Comparison of ENCODE assay signal across 14 cellular contexts in the genomic region with DNA sequence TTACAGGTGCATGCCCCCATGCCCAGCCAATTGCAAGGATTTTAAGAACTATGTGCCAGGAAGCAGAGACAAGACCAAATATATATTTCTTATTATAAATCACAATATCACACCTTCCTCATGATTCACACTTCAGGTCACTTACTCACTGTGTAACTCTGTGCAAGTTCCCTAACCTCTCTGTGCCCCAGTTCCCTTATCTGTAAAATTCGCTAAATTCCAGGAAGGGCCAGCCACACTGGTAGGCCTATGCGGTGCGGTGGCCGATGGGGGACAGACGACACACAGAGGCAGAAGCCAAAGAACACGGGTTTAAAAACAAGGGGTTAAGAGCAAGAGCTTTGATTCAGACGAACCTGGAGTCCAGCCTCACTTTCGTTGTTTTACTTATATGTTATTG. TPM values are rescaled to one million over a fixed set of nuclear protein-coding genes. Genes with fewer than 3 reads are reported as not detected.
DNase-seq lines count a peak whose midpoint lies in the region; ATAC-seq and TF ChIP-seq lines count a peak whose summit lies in the region.
"Had no signal": no experiment of that assay in that cellular context is flagged by ENCODE, and none has a peak within 500 bp of the region (broad histone marks: within the 10 kb centered on the region; RNA-seq: fewer than 3 reads in every experiment).

No MANE protein-coding gene starts in this region.

- peak overlapping the region; percentile 58 for H3K4me2 ChIP-seq in GM23338

- DNase-seq in GM23338 (ENCODE audit: low spot score): peak; percentile 44
- DNase-seq in NT2/D1 (ENCODE audit: low read depth, low spot score): no peak
- DNase-seq in superior temporal gyrus (ENCODE audit: extremely low spot score): no peak
- no peak for DNase-seq in activated effector memory CD4-positive, alpha-beta T cell treated with anti-CD3 and anti-CD28 coated beads, Interleukin-2, amount 50 U/mL, for 16 hours
- DNase-seq in retina: no peak
- DNase-seq: activated CD4-positive, alpha-beta T cell treated with anti-CD3 and anti-CD28 coated beads for 1 hour; DMS79; naive thymus-derived CD8-positive, alpha-beta T cell; NCI-H2029 treated with DMSO at 0.1 percent for 48 hours had no signal

- no peak overlapping the region for H2AFZ ChIP-seq in GM23338
- H2AFZ ChIP-seq in neuron (ENCODE audit: low read depth, low read length): no peak overlapping the region

- 15 to 18% methylated on average over 8 of the region's 8 CpGs for WGBS in ectodermal cell, 2 experiments

- H3K27ac ChIP-seq in GM23338 (ENCODE audit: low read depth): peak overlapping the region; percentile 62
- H3K27ac ChIP-seq in ectodermal cell (ENCODE audit: insufficient read depth, low read depth, low read length, poor library complexity, severe bottlenecking): peak overlapping the region; percentile 69

- peaks cover 10% of the 10 kb centered on the region for H3K27me3 ChIP-seq in GM23338 (ENCODE audit: insufficient read depth)
- peaks cover 7% of the 10 kb centered on the region for H3K27me3 ChIP-seq in NT2/D1 (ENCODE audit: insufficient read depth, insufficient read length)
- peaks cover 17% of the 10 kb centered on the region for H3K27me3 ChIP-seq in ectodermal cell (ENCODE audit: control insufficient read depth, insufficient read depth, low read length, poor library complexity, severe bottlenecking)
- H3K27me3 ChIP-seq in neuron (ENCODE audit: insufficient read depth, low read length): no peaks in the 10 kb centered on the region

- H3K9ac ChIP-seq in NT2/D1 (ENCODE audit: insufficient read length, low read depth): peak overlapping the region; percentile 4

- 0 out of 2 replicates have a peak, but pooled peaks cover 8% of the 10 kb centered on the region for H3F3A ChIP-seq in GM23338 (replicated peaks; ENCODE audit: low read depth)

- H3K27me3 Mint-ChIP-seq in GM23338 (ENCODE audit: insufficient read depth, low read depth, poor library complexity): peaks cover 14% of the 10 kb centered on the region

- H3K4me3 ChIP-seq in GM23338: peak overlapping the region; percentile 64
- H3K4me3 ChIP-seq in NT2/D1 (ENCODE audit: insufficient read length, low read depth): no peak overlapping the region
- no peak overlapping the region for H3K4me3 ChIP-seq in ectodermal cell (ENCODE audit: insufficient read depth, low read depth, low read length)
- H3K4me3 ChIP-seq in neuron (ENCODE audit: low read length): peak overlapping the region; percentile 70

- peaks cover 63% of the 10 kb centered on the region for H3K4me1 Mint-ChIP-seq in GM23338

- TF ChIP-seq CTCF in GM23338 (conservative IDR thresholded peaks at IDR 0.05; ENCODE audit: low read depth in 2 of 2): no peak

- ATAC-seq in GM23338: peak; percentile 5
- ATAC-seq: naive thymus-derived CD8-positive, alpha-beta T cell; sciatic nerve had no signal

- H3K4me1 ChIP-seq in GM23338 (ENCODE audit: insufficient read depth) (peaks cover 39% of the 10 kb centered on the region), NT2/D1 (ENCODE audit: insufficient read depth, insufficient read length) (peaks cover 2% of the 10 kb centered on the region), ectodermal cell (ENCODE audit: control insufficient read depth, insufficient read depth, low read length) (peaks cover 37% of the 10 kb centered on the region), neuron (ENCODE audit: insufficient read depth, low read length) (peaks cover 64% of the 10 kb centered on the region)

- peaks cover 40% of the 10 kb centered on the region for H3K79me2 ChIP-seq in GM23338 (replicated peaks; ENCODE audit: insufficient read depth)

- H3K36me3 Mint-ChIP-seq in GM23338 (ENCODE audit: low read depth): peaks cover 37% of the 10 kb centered on the region
- H3K36me3 Mint-ChIP-seq: naive thymus-derived CD8-positive, alpha-beta T cell had no signal

- H3K27ac Mint-ChIP-seq in GM23338: peak overlapping the region; percentile 97
- H3K27ac Mint-ChIP-seq: activated T-helper 2 cell treated with anti-CD3 and anti-CD28 coated beads, Interferon-gamma antibody, Interleukin-2, Interleukin-4, amounts not matched to agents 10 μg/mL and 5 μg/mL and 100 μg/mL, durations not matched to agents 14 hours and 24 hours and 36 hours; stimulated activated naive CD8-positive, alpha-beta T cell treated with anti-CD3 and anti-CD28 coated beads, Interleukin-15, Interleukin-2, amounts not matched to agents 100 ng/mL and 50 ng/mL, for 24 hours had no signal

- H3K9me3 ChIP-seq in NT2/D1 (ENCODE audit: insufficient read depth, low read length): no peaks in the 10 kb centered on the region
- no peaks in the 10 kb centered on the region for H3K9me3 ChIP-seq in ectodermal cell (ENCODE audit: control insufficient read depth, low read length)
- H3K9me3 ChIP-seq in neuron (ENCODE audit: low read length): no peaks in the 10 kb centered on the region

- peaks cover 7% of the 10 kb centered on the region for H3K9me2 ChIP-seq in GM23338 (ENCODE audit: insufficient read depth)

- H3K4me3 Mint-ChIP-seq in GM23338: peak overlapping the region; percentile 76
- H3K4me3 Mint-ChIP-seq: naive thymus-derived CD8-positive, alpha-beta T cell; stimulated activated naive CD8-positive, alpha-beta T cell treated with anti-CD3 and anti-CD28 coated beads, Interleukin-15, Interleukin-2, amounts not matched to agents 100 ng/mL and 50 ng/mL, for 24 hours had no signal

- no peaks in the 10 kb centered on the region for H4K20me1 ChIP-seq in GM23338 (replicated peaks; ENCODE audit: insufficient read depth)

- H3K9me3 Mint-ChIP-seq in GM23338: peaks cover 3% of the 10 kb centered on the region
- H3K9me3 Mint-ChIP-seq: activated T-helper 2 cell treated with anti-CD3 and anti-CD28 coated beads, Interferon-gamma antibody, Interleukin-2, Interleukin-4, amounts not matched to agents 10 μg/mL and 5 μg/mL and 100 μg/mL, durations not matched to agents 14 hours and 24 hours and 36 hours; naive thymus-derived CD8-positive, alpha-beta T cell; stimulated activated naive CD8-positive, alpha-beta T cell treated with anti-CD3 and anti-CD28 coated beads, Interleukin-15, Interleukin-2, amounts not matched to agents 100 ng/mL and 50 ng/mL, for 24 hours had no signal

- no peaks in the 10 kb centered on the region for H3K36me3 ChIP-seq in GM23338 (ENCODE audit: insufficient read depth)
- H3K36me3 ChIP-seq in NT2/D1 (ENCODE audit: insufficient read depth, insufficient read length, low read length): no peaks in the 10 kb centered on the region
- no peaks in the 10 kb centered on the region for H3K36me3 ChIP-seq in ectodermal cell (ENCODE audit: control insufficient read depth, insufficient read depth, low read length)
- peaks cover 10% of the 10 kb centered on the region for H3K36me3 ChIP-seq in neuron (ENCODE audit: insufficient read depth, low read length)

TF ChIP-seq in GM23338, 12 proteins besides CTCF, POLR2A, EP300 and RAD21 (continues in another document):
- TF ChIP-seq, protein P1, sequence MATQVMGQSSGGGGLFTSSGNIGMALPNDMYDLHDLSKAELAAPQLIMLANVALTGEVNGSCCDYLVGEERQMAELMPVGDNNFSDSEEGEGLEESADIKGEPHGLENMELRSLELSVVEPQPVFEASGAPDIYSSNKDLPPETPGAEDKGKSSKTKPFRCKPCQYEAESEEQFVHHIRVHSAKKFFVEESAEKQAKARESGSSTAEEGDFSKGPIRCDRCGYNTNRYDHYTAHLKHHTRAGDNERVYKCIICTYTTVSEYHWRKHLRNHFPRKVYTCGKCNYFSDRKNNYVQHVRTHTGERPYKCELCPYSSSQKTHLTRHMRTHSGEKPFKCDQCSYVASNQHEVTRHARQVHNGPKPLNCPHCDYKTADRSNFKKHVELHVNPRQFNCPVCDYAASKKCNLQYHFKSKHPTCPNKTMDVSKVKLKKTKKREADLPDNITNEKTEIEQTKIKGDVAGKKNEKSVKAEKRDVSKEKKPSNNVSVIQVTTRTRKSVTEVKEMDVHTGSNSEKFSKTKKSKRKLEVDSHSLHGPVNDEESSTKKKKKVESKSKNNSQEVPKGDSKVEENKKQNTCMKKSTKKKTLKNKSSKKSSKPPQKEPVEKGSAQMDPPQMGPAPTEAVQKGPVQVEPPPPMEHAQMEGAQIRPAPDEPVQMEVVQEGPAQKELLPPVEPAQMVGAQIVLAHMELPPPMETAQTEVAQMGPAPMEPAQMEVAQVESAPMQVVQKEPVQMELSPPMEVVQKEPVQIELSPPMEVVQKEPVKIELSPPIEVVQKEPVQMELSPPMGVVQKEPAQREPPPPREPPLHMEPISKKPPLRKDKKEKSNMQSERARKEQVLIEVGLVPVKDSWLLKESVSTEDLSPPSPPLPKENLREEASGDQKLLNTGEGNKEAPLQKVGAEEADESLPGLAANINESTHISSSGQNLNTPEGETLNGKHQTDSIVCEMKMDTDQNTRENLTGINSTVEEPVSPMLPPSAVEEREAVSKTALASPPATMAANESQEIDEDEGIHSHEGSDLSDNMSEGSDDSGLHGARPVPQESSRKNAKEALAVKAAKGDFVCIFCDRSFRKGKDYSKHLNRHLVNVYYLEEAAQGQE (IDR thresholded peaks at IDR 0.05; ENCODE audit: unreplicated experiment): no peak
- no peak for TF ChIP-seq EZH2phosphoT487 (IDR thresholded peaks at IDR 0.05; ENCODE audit: unreplicated experiment)
- no peak for TF ChIP-seq POLR2AphosphoS5 (IDR thresholded peaks at IDR 0.05; ENCODE audit: low read depth)
- no peak for TF ChIP-seq ETS1 (IDR thresholded peaks at IDR 0.05)
- TF ChIP-seq CREB1 (CRISPR knock-in tag; IDR thresholded peaks at IDR 0.05; ENCODE audit: low read depth): no peak

RNA-seq across cellular contexts. Expression of gene TRIM2, which starts 2.8 kb away (rescaled TPM):
- total RNA-seq in GM23338 (2014; rRNA removed; shearing (Covaris generic)): 61.5 and 64.3 TPM in 2 replicates
- polyA plus RNA-seq in GM23338 (2016; fragmentation: Nextera tagmentation; extraction: Ambion mirVana): 20.1 and 22.0 TPM in 2 replicates
- polyA plus RNA-seq in ectodermal cell (2013, experiment 1 of 4): 73.0 TPM
- 74.3 TPM for polyA plus RNA-seq in ectodermal cell (2013, experiment 2 of 4)
- 61.4 TPM for polyA plus RNA-seq in ectodermal cell (2013, experiment 3 of 4)
- polyA plus RNA-seq in ectodermal cell (2013, experiment 4 of 4): 65.9 TPM

Comparison
In these comparisons a context has a peak if more than half of its experiments do, and no peak if none do; other contexts are left out.
1. H3K4me3 ChIP-seq: peak in GM23338 (single experiment) and neuron (single experiment); none in NT2/D1 (single experiment) and ectodermal cell (single experiment).